Comparison of ENCODE assay signal across 8 cellular contexts in the genomic region with DNA sequence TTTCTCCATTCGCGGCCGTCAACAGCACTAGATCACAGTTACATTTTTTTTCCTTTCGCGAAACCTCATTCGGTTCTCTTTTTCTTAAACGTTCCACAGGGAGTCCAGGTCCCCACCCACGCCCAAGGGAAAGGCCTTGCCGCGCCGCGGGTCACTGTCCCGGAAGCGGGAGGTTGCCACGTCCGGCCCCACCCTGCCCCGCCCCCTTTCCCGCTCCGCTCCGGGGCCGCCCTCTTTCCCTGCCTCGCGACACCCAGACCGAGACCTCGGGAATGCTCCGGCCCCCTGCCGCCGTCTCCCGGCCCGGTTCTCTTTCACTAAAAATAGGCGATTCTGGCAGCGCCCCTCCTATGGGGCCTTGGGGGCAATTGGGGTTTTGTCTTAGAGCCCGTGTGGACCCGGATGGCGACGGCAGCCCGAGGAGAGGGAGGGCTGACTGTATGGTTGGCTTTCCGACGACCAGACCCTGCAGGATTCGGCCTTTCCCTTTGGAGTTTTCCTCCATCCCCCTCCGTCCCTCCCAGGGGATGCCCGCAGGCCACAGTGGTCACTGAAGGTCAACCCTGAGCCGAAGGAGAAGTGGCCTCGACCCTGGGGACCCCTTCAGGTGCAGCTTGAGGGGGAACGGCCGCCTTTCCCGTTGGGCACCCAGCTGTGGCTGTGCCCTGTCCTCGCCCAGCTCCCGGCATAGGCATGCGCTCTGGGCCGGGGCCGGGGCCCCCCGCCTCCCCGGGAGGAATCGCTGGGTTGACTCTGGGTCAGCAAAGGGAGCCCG. TPM values are rescaled to one million over a fixed set of nuclear protein-coding genes. Genes with fewer than 3 reads are reported as not detected.
A peak's percentile ranks its signal among the peaks of the same experiment; 100 is the strongest.
DNase-seq lines count a peak whose midpoint lies in the region; ATAC-seq and TF ChIP-seq lines count a peak whose summit lies in the region.

No MANE protein-coding gene starts in this region.

- H3K4me3 Mint-ChIP-seq in activated CD8-positive, alpha-beta T cell treated with anti-CD3 and anti-CD28 coated beads for 36 hours = peak overlapping the region; percentile 95

- H3K9me3 Mint-ChIP-seq in activated CD8-positive, alpha-beta T cell treated with anti-CD3 and anti-CD28 coated beads for 36 hours = no peaks in the 10 kb centered on the region

- peak overlapping the region; percentile 90 for H3K4me3 ChIP-seq in mucosa of stomach (ENCODE audit: low read length)

- H3K27me3 Mint-ChIP-seq in activated CD8-positive, alpha-beta T cell treated with anti-CD3 and anti-CD28 coated beads for 36 hours = no peaks in the 10 kb centered on the region

- CTCF ChIA-PET in activated CD8-positive, alpha-beta T cell treated with anti-CD3 and anti-CD28 coated beads for 36 hours (lab: Charles Lee) = interaction anchor here (1.0 to 2.3 kb wide), 3 partner anchors 9 to 38 kb away, joined by 3 to 10 read pairs (median 6); a partner anchor contains a TSS

- no peak for TF ChIP-seq CTCF in activated CD8-positive, alpha-beta T cell treated with anti-CD3 and anti-CD28 coated beads for 36 hours (IDR thresholded peaks at IDR 0.05)

- H3K9ac ChIP-seq in mucosa of stomach (ENCODE audit: low read length) = peak overlapping the region; percentile 98

- H3K27ac Mint-ChIP-seq in activated CD8-positive, alpha-beta T cell treated with anti-CD3 and anti-CD28 coated beads for 36 hours = peak overlapping the region; percentile 99

- no peaks in the 10 kb centered on the region for H3K9me3 ChIP-seq in mucosa of stomach (ENCODE audit: control insufficient read depth, low read length)

- POLR2A ChIA-PET in activated CD8-positive, alpha-beta T cell treated with anti-CD3 and anti-CD28 coated beads for 36 hours (lab: Charles Lee) = interaction anchor here (1.1 to 35.9 kb wide), 7 partner anchors 9 to 48 kb away, joined by 3 to 746 read pairs (median 11); a partner anchor contains a TSS

- ATAC-seq in GM19351 (IDR thresholded peaks at IDR 0.05; ENCODE audit: unreplicated experiment) = peak; percentile 42
- ATAC-seq in activated CD8-positive, alpha-beta T cell treated with anti-CD3 and anti-CD28 coated beads for 36 hours = peak; percentile 35

- H3K4me1 ChIP-seq in mucosa of stomach (ENCODE audit: control insufficient read depth, insufficient read depth, low read length) = peaks cover 54% of the 10 kb centered on the region

- peaks cover 7% of the 10 kb centered on the region for H3K36me3 ChIP-seq in mucosa of stomach (ENCODE audit: control insufficient read depth, insufficient read depth, low read length)

- peaks cover 52% of the 10 kb centered on the region for H3K4me1 Mint-ChIP-seq in activated CD8-positive, alpha-beta T cell treated with anti-CD3 and anti-CD28 coated beads for 36 hours (ENCODE audit: low read depth)

- DNase-seq in A172 (ENCODE audit: low spot score) (peak; percentile 79), HPDE6-E6E7 (ENCODE audit: extremely low spot score) (peak; percentile 86), epidermal melanocyte (ENCODE audit: insufficient read length, low spot score) (peak; percentile 84), nucleus accumbens (lab: John Stamatoyannopoulos, UW) (no peak)
- peak; percentile 83 for DNase-seq in activated CD8-positive, alpha-beta T cell treated with anti-CD3 and anti-CD28 coated beads for 36 hours
- peak; percentile 60 to 70 for DNase-seq in stimulated activated CD8-positive, alpha-beta memory T cell treated with anti-CD3 and anti-CD28 coated beads, Interleukin-7, amount 100 ng/mL, for 4 hours (ENCODE audit: low read depth in 2 of 2)

- peaks cover 50% of the 10 kb centered on the region for H3K36me3 Mint-ChIP-seq in activated CD8-positive, alpha-beta T cell treated with anti-CD3 and anti-CD28 coated beads for 36 hours (ENCODE audit: low read depth)

- H3K27me3 ChIP-seq in mucosa of stomach (ENCODE audit: control insufficient read depth, insufficient read depth, low read length) = no peaks in the 10 kb centered on the region

- intact Hi-C loops in activated CD8-positive, alpha-beta T cell treated with anti-CD3 and anti-CD28 coated beads for 36 hours (cut with micrococcal nuclease) = no loop called here

RNA-seq across cellular contexts. Expression of a gene that starts 2.8 kb away (rescaled TPM):
- 2,696 and 2,799 TPM in 2 replicates for total RNA-seq in A172 (2014; rRNA removed; shearing (Covaris generic))
- total RNA-seq in activated CD8-positive, alpha-beta T cell treated with anti-CD3 and anti-CD28 coated beads for 36 hours = 1,000 to 10,000 TPM; 2,759 to 2,801 TPM

RNA-seq across cellular contexts. Expression of a gene that starts 14.5 kb away (rescaled TPM):
- total RNA-seq in A172 (2014; rRNA removed; shearing (Covaris generic)) = 8.5 and 13.2 TPM in 2 replicates
- total RNA-seq in activated CD8-positive, alpha-beta T cell treated with anti-CD3 and anti-CD28 coated beads for 36 hours = 10 to 100 TPM; 13.2 to 13.8 TPM

RNA-seq across cellular contexts. Expression of a gene that starts 23.4 kb away (rescaled TPM):
- total RNA-seq in A172 (2014; rRNA removed; shearing (Covaris generic)) = 10.3 and 18.2 TPM in 2 replicates
- total RNA-seq in activated CD8-positive, alpha-beta T cell treated with anti-CD3 and anti-CD28 coated beads for 36 hours = 10 to 100 TPM; 30.6 to 31.5 TPM

RNA-seq across cellular contexts. Expression of a gene that starts 41.5 kb away (rescaled TPM):
- total RNA-seq in A172 (2014; rRNA removed; shearing (Covaris generic)) = 19.0 and 29.8 TPM in 2 replicates
- total RNA-seq in activated CD8-positive, alpha-beta T cell treated with anti-CD3 and anti-CD28 coated beads for 36 hours = 1 to 10 TPM; 1.1 to 3.0 TPM

Comparison
In these comparisons a context has a peak if more than half of its experiments do, and no peak if none do; other contexts are left out.
1. DNase-seq: peak in A172 (single experiment), HPDE6-E6E7 (single experiment), activated CD8-positive, alpha-beta T cell treated with anti-CD3 and anti-CD28 coated beads for 36 hours (single experiment), epidermal melanocyte (single experiment) and stimulated activated CD8-positive, alpha-beta memory T cell treated with anti-CD3 and anti-CD28 coated beads, Interleukin-7, amount 100 ng/mL, for 4 hours (2 of 2); none in nucleus accumbens (0 of 56).